21 cellular contexts compared by ENCODE assay signal in genomic region chr4:105417624-105418023, GRCh38.
"Had no signal": no experiment of that assay in that cellular context is flagged by ENCODE, and none has a peak within 500 bp of the region (broad histone marks: within the 10 kb centered on the region; RNA-seq: fewer than 3 reads in every experiment).

No MANE protein-coding gene starts in this region.

- H3K9me3 Mint-ChIP-seq: activated T-cell treated with anti-CD3 and anti-CD28 coated beads, Interleukin-2, amount 50 U/mL, for 4 hours had no signal

- DNase-seq: activated CD4-positive, alpha-beta T cell treated with anti-CD3 and anti-CD28 coated beads for 36 hours; activated CD8-positive, alpha-beta T cell treated with anti-CD3 and anti-CD28 coated beads for 36 hours; activated gamma-delta T cell; activated naive CD8-positive, alpha-beta T cell treated with anti-CD3 and anti-CD28 coated beads for 36 hours; activated T-cell treated with anti-CD3 and anti-CD28 coated beads, Interleukin-2, amount 50 U/mL, for 4 hours; anterior cingulate cortex; dermis blood vessel endothelial cell; hippocampal formation; kidney; left ventricle myocardium superior; mesenchymal stem cell; nucleus accumbens; right cardiac atrium; stimulated activated naive CD8-positive, alpha-beta T cell treated with anti-CD3 and anti-CD28 coated beads, Interleukin-15, Interleukin-2, amounts not matched to agents 100 U/mL and 50 U/mL, for 24 hours; T-helper 17 cell; transverse colon; WERI-Rb-1 had no signal

- H3K4me1 ChIP-seq: breast epithelium, transverse colon, vagina had no signal

- H3K27me3 ChIP-seq: breast epithelium, transverse colon, vagina had no signal

- H3K9me3 ChIP-seq: breast epithelium, transverse colon, vagina had no signal

- H3K27ac ChIP-seq: breast epithelium, epithelial cell of prostate, transverse colon, vagina, WERI-Rb-1 had no signal

- H3K4me3 ChIP-seq: breast epithelium, transverse colon, vagina had no signal

- H3K27me3 Mint-ChIP-seq: activated CD4-positive, alpha-beta T cell treated with anti-CD3 and anti-CD28 coated beads for 36 hours; activated CD8-positive, alpha-beta T cell treated with anti-CD3 and anti-CD28 coated beads for 36 hours; activated naive CD8-positive, alpha-beta T cell treated with anti-CD3 and anti-CD28 coated beads for 36 hours; T-helper 17 cell had no signal

- ATAC-seq: activated CD4-positive, alpha-beta T cell treated with anti-CD3 and anti-CD28 coated beads for 36 hours; activated CD8-positive, alpha-beta T cell treated with anti-CD3 and anti-CD28 coated beads for 36 hours; activated T-cell treated with anti-CD3 and anti-CD28 coated beads, Interleukin-2, amount 50 U/mL, for 4 hours; left ventricle myocardium superior; right cardiac atrium; stimulated activated naive CD8-positive, alpha-beta T cell treated with anti-CD3 and anti-CD28 coated beads, Interleukin-15, Interleukin-2, amounts not matched to agents 100 U/mL and 50 U/mL, for 24 hours; T-helper 17 cell had no signal

- H3K36me3 ChIP-seq: breast epithelium, WERI-Rb-1 had no signal

- H3K27ac Mint-ChIP-seq: activated CD4-positive, alpha-beta T cell treated with anti-CD3 and anti-CD28 coated beads for 36 hours; activated CD8-positive, alpha-beta T cell treated with anti-CD3 and anti-CD28 coated beads for 36 hours; activated naive CD8-positive, alpha-beta T cell treated with anti-CD3 and anti-CD28 coated beads for 36 hours; T-helper 17 cell had no signal

- H3K4me3 Mint-ChIP-seq: activated CD4-positive, alpha-beta T cell treated with anti-CD3 and anti-CD28 coated beads for 36 hours; activated CD8-positive, alpha-beta T cell treated with anti-CD3 and anti-CD28 coated beads for 36 hours; activated naive CD8-positive, alpha-beta T cell treated with anti-CD3 and anti-CD28 coated beads for 36 hours; activated T-cell treated with anti-CD3 and anti-CD28 coated beads, Interleukin-2, amount 50 U/mL, for 4 hours; nephron; T-helper 17 cell had no signal
